Comparison of ENCODE assay signal across 21 cellular contexts in genomic region chr2:55169359-55169758, GRCh38.
"Had no signal": no experiment of that assay in that cellular context is flagged by ENCODE, and none has a peak within 500 bp of the region (broad histone marks: within the 10 kb centered on the region; RNA-seq: fewer than 3 reads in every experiment).

No MANE protein-coding gene starts in this region.

- H3K27me3 ChIP-seq: adrenal gland, gastrocnemius medialis, heart left ventricle, stomach, tibial nerve, uterus had no signal

- H3K36me3 ChIP-seq: adrenal gland, gastrocnemius medialis, heart left ventricle, stomach, tibial nerve, uterus had no signal

- H3K9me3 Mint-ChIP-seq: activated B cell treated with CpG ODN at 0.5 μM for 24 hours; activated CD8-positive, alpha-beta T cell treated with anti-CD3 and anti-CD28 coated beads for 36 hours; activated naive CD4-positive, alpha-beta T cell treated with anti-CD3 and anti-CD28 coated beads, Interleukin-2, amount 50 U/mL, for 24 hours; immature natural killer cell; nephron progenitor cell had no signal

- H3K4me1 Mint-ChIP-seq: activated B cell treated with CpG ODN at 0.5 μM for 24 hours had no signal

- H3K4me3 Mint-ChIP-seq: activated B cell treated with CpG ODN at 0.5 μM for 24 hours; activated CD8-positive, alpha-beta T cell treated with anti-CD3 and anti-CD28 coated beads for 36 hours; activated naive CD4-positive, alpha-beta T cell treated with anti-CD3 and anti-CD28 coated beads, Interleukin-2, amount 50 U/mL, for 24 hours; immature natural killer cell; nephron progenitor cell had no signal

- DNase-seq: activated B cell treated with CpG ODN at 0.5 μM for 24 hours; activated CD4-positive, alpha-beta T cell treated with anti-CD3 and anti-CD28 coated beads for 48 hours; activated CD8-positive, alpha-beta memory T cell treated with anti-CD3 and anti-CD28 coated beads, Interleukin-2, amount 50 U/mL, for 4 hours; activated CD8-positive, alpha-beta T cell treated with anti-CD3 and anti-CD28 coated beads for 36 hours; activated effector memory CD4-positive, alpha-beta T cell treated with anti-CD3 and anti-CD28 coated beads, Interleukin-2, amount 50 U/mL, for 16 hours; activated T-cell treated with anti-CD3 and anti-CD28 coated beads, Interleukin-2, amount 50 U/mL, for 48 hours; adrenal gland; central memory CD4-positive, alpha-beta T cell; effector CD8-positive, alpha-beta T cell; gastrocnemius medialis; heart left ventricle; immature natural killer cell; nephron progenitor cell; stimulated activated CD4-positive, alpha-beta T cell treated with anti-CD3 and anti-CD28 coated beads, Interleukin-12 subunit alpha, Interleukin-12 subunit beta, amount 100 ng/mL, for 4 hours; stimulated activated CD4-positive, alpha-beta T cell treated with anti-CD3 and anti-CD28 coated beads, Interleukin-2, amount 100 ng/mL, for 24 hours; T-helper 2 cell; uterus had no signal

- H3K9me3 ChIP-seq: adrenal gland, gastrocnemius medialis, heart left ventricle, stomach, tibial nerve, uterus had no signal

- H3K4me3 ChIP-seq: adrenal gland, coronary artery, gastrocnemius medialis, heart left ventricle, stomach, tibial nerve, uterus had no signal

- H3K27ac Mint-ChIP-seq: activated B cell treated with CpG ODN at 0.5 μM for 24 hours; activated CD8-positive, alpha-beta T cell treated with anti-CD3 and anti-CD28 coated beads for 36 hours; activated naive CD4-positive, alpha-beta T cell treated with anti-CD3 and anti-CD28 coated beads, Interleukin-2, amount 50 U/mL, for 24 hours; immature natural killer cell; nephron progenitor cell had no signal

- H3K36me3 Mint-ChIP-seq: activated naive CD4-positive, alpha-beta T cell treated with anti-CD3 and anti-CD28 coated beads, Interleukin-2, amount 50 U/mL, for 24 hours; immature natural killer cell had no signal

- H3K27me3 Mint-ChIP-seq: activated B cell treated with CpG ODN at 0.5 μM for 24 hours; activated CD8-positive, alpha-beta T cell treated with anti-CD3 and anti-CD28 coated beads for 36 hours; activated naive CD4-positive, alpha-beta T cell treated with anti-CD3 and anti-CD28 coated beads, Interleukin-2, amount 50 U/mL, for 24 hours had no signal

- H3K27ac ChIP-seq: adrenal gland, coronary artery, gastrocnemius medialis had no signal
